22 cellular contexts compared by ENCODE assay signal in the genomic region with DNA sequence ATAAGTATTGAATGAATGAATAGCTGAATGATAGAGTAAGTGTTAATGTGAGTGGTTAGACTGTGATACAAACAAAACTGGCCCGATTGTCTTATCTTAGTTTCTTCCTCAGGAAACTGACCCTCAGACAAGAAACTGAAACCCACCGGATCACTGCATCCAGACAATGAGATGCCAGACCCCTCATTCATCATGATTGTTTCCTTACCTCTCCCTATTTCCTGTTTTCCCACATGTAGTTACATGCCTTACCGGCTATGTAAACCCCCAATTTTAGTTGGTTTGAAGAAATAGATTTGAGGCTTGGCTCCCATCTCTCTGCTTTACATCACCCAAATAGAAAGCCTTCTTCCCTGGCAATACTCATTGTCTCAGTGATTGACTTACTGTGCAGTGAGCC.
DNase-seq lines count a peak whose midpoint lies in the region; ATAC-seq, FAIRE-seq and TF ChIP-seq lines count a peak whose summit lies in the region.
"Had no signal": no experiment of that assay in that cellular context is flagged by ENCODE, and none has a peak within 500 bp of the region (broad histone marks: within the 10 kb centered on the region; RNA-seq: fewer than 3 reads in every experiment).

No MANE protein-coding gene starts in this region.

- H3K27ac ChIP-seq in mesenchymal stem cell (ENCODE audit: low read length, poor library complexity, severe bottlenecking) (no peak overlapping the region), pancreas (no peak overlapping the region)
- H3K27ac ChIP-seq: A549 had no signal

- ATAC-seq in HG03095 (IDR thresholded peaks at IDR 0.05; ENCODE audit: unreplicated experiment) (no peak), pancreas (no peak)
- ATAC-seq: A549, HCT116, PC-3 had no signal

- peak overlapping the region; percentile 5 for H2BK120ac ChIP-seq in mesenchymal stem cell (ENCODE audit: low read depth, low read length)

- FAIRE-seq in D721Med (lab: Jason Lieb, UNC) (no peak), pancreas (lab: Jason Lieb, UNC) (no peak)
- FAIRE-seq: A549, GM18507 had no signal

- H3K14ac ChIP-seq in mesenchymal stem cell (ENCODE audit: low read length in 2 of 2): no peak overlapping the region

- H3K4me3 ChIP-seq in mesenchymal stem cell (ENCODE audit: insufficient read depth in 1 of 2, low read depth in 1 of 2, low read length in 2 of 2) (no peak overlapping the region), pancreas (no peak overlapping the region)
- H3K4me3 ChIP-seq: A549, MG63 had no signal

- H3K79me1 ChIP-seq in mesenchymal stem cell (replicated peaks; ENCODE audit: low read length, poor library complexity, severe bottlenecking): no peaks in the 10 kb centered on the region

- no peak for TF ChIP-seq CTCF in D721Med (IDR thresholded peaks at IDR 0.05; ENCODE audit: insufficient read depth, missing control alignments)
- TF ChIP-seq CTCF in pancreas (IDR thresholded peaks at IDR 0.05): no peak

- no peak overlapping the region for H2AFZ ChIP-seq in mesenchymal stem cell (ENCODE audit: low read depth, low read length)

- no peak overlapping the region for H3K4ac ChIP-seq in mesenchymal stem cell (ENCODE audit: low read depth in 1 of 2, low read length in 2 of 2)

- H3K36me3 ChIP-seq in mesenchymal stem cell (ENCODE audit: control insufficient read depth in 1 of 2, insufficient read depth in 2 of 2, low read depth in 1 of 2, low read length in 2 of 2) (no peaks in the 10 kb centered on the region), pancreas (no peaks in the 10 kb centered on the region)
- H3K36me3 ChIP-seq: MG63 had no signal

- H2BK5ac ChIP-seq in mesenchymal stem cell (ENCODE audit: low read depth, low read length, poor library complexity, severe bottlenecking): no peak overlapping the region

- H3K23ac ChIP-seq in mesenchymal stem cell (ENCODE audit: low read length in 2 of 2): no peak overlapping the region

- H4K8ac ChIP-seq in mesenchymal stem cell (ENCODE audit: low read length): no peak overlapping the region

- H3K4me2 ChIP-seq in mesenchymal stem cell (ENCODE audit: low read length, poor library complexity, severe bottlenecking): no peak overlapping the region
- H3K4me2 ChIP-seq: A549 had no signal

- intact Hi-C loops in pancreas (cut with DNase I): no loop called here

- H2AK5ac ChIP-seq in mesenchymal stem cell (ENCODE audit: low read length, severe bottlenecking): no peak overlapping the region

- H4K91ac ChIP-seq in mesenchymal stem cell (ENCODE audit: low read length): no peak overlapping the region

- no peak overlapping the region for H3K18ac ChIP-seq in mesenchymal stem cell (ENCODE audit: low read depth in 1 of 2, low read length in 2 of 2)

- H3K27me3 ChIP-seq in mesenchymal stem cell (ENCODE audit: control insufficient read depth in 1 of 2, insufficient read depth in 1 of 2, low read length in 2 of 2) (no peaks in the 10 kb centered on the region), pancreas (no peaks in the 10 kb centered on the region)
- H3K27me3 ChIP-seq: MG63 had no signal

- TF ChIP-seq EP300 in Ishikawa (IDR thresholded peaks at IDR 0.05; ENCODE audit: borderline replicate concordance): peak; percentile 90

- H3K9me3 ChIP-seq in mesenchymal stem cell (ENCODE audit: control insufficient read depth, low read length) (no peaks in the 10 kb centered on the region), pancreas (no peaks in the 10 kb centered on the region)
- H3K9me3 ChIP-seq: A549, MG63 had no signal

- H3K9ac ChIP-seq in mesenchymal stem cell (ENCODE audit: low read length): no peak overlapping the region

- no peaks in the 10 kb centered on the region for H3K4me1 ChIP-seq in mesenchymal stem cell (ENCODE audit: control insufficient read depth, insufficient read depth, low read depth, low read length)
- H3K4me1 ChIP-seq in pancreas: no peaks in the 10 kb centered on the region
- H3K4me1 ChIP-seq: A549 had no signal

- no peak overlapping the region for H2BK15ac ChIP-seq in mesenchymal stem cell (ENCODE audit: low read depth, poor library complexity, severe bottlenecking)

- no peak for TF ChIP-seq RAD21 in Ishikawa (IDR thresholded peaks at IDR 0.05; ENCODE audit: low read depth)

- DNase-seq in dermis blood vessel endothelial cell (peak; percentile 1), mesenchymal stem cell (no peak), retina (peak; percentile 28), D721Med (ENCODE audit: insufficient read length, low spot score) (no peak), pancreas (no peak), GM03348 (ENCODE audit: low spot score) (no peak)
- DNase-seq: CD4-positive, CD25-positive, alpha-beta regulatory T cell; DMS79; Kasumi-1; MG63; NCI-H1417; NCI-H1694 treated with DMSO at 0.1 percent for 48 hours; NCI-H2081 treated with DMSO at 0.1 percent for 48 hours; NCI-H2171 treated with DMSO at 0.1 percent for 48 hours; NCI-H524 treated with DMSO at 0.1 percent for 48 hours; PC-3; Right ventricle myocardium superior had no signal

- no peak overlapping the region for H2BK12ac ChIP-seq in mesenchymal stem cell (ENCODE audit: low read length in 2 of 2)

- 0% methylated on average over 2 of the region's 3 CpGs for WGBS in mesenchymal stem cell
- WGBS in pancreas, 2 donors: 41 to 58% methylated on average over 3 of the region's 3 CpGs

TF ChIP-seq in Ishikawa, 13 proteins besides CTCF, POLR2A, EP300 and RAD21:
- TF ChIP-seq TEAD4 (IDR thresholded peaks at IDR 0.05) (peak; percentile 73), FOXM1 (IDR thresholded peaks at IDR 0.05; ENCODE audit: borderline replicate concordance, low read depth) (peak; percentile 83), CEBPB (IDR thresholded peaks at IDR 0.05) (no peak), MAX (IDR thresholded peaks at IDR 0.05) (no peak), EGR1 (IDR thresholded peaks at IDR 0.05) (no peak), TAF1 (IDR thresholded peaks at IDR 0.05; ENCODE audit: low read depth) (no peak), CREB1 (IDR thresholded peaks at IDR 0.05; ENCODE audit: low read depth) (no peak), ZBTB7A (IDR thresholded peaks at IDR 0.05; ENCODE audit: low read depth) (no peak), TCF12 (IDR thresholded peaks at IDR 0.05; ENCODE audit: low read depth) (peak; percentile 82), YY1 (IDR thresholded peaks at IDR 0.05; ENCODE audit: low read depth) (no peak), NFIC (IDR thresholded peaks at IDR 0.05) (peak; percentile 56)
- TF ChIP-seq, protein P1, sequence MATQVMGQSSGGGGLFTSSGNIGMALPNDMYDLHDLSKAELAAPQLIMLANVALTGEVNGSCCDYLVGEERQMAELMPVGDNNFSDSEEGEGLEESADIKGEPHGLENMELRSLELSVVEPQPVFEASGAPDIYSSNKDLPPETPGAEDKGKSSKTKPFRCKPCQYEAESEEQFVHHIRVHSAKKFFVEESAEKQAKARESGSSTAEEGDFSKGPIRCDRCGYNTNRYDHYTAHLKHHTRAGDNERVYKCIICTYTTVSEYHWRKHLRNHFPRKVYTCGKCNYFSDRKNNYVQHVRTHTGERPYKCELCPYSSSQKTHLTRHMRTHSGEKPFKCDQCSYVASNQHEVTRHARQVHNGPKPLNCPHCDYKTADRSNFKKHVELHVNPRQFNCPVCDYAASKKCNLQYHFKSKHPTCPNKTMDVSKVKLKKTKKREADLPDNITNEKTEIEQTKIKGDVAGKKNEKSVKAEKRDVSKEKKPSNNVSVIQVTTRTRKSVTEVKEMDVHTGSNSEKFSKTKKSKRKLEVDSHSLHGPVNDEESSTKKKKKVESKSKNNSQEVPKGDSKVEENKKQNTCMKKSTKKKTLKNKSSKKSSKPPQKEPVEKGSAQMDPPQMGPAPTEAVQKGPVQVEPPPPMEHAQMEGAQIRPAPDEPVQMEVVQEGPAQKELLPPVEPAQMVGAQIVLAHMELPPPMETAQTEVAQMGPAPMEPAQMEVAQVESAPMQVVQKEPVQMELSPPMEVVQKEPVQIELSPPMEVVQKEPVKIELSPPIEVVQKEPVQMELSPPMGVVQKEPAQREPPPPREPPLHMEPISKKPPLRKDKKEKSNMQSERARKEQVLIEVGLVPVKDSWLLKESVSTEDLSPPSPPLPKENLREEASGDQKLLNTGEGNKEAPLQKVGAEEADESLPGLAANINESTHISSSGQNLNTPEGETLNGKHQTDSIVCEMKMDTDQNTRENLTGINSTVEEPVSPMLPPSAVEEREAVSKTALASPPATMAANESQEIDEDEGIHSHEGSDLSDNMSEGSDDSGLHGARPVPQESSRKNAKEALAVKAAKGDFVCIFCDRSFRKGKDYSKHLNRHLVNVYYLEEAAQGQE (IDR thresholded peaks at IDR 0.05; ENCODE audit: low read depth): no peak
- TF ChIP-seq, protein P2, sequence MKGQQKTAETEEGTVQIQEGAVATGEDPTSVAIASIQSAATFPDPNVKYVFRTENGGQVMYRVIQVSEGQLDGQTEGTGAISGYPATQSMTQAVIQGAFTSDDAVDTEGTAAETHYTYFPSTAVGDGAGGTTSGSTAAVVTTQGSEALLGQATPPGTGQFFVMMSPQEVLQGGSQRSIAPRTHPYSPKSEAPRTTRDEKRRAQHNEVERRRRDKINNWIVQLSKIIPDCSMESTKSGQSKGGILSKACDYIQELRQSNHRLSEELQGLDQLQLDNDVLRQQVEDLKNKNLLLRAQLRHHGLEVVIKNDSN (IDR thresholded peaks at IDR 0.05): no peak
TF ChIP-seq in Ishikawa: peak in this region for 4.

Comparison
In these comparisons a context has a peak if more than half of its experiments do, and no peak if none do; other contexts are left out.
1. DNase-seq: peak in dermis blood vessel endothelial cell (single experiment) and retina (single experiment); none in mesenchymal stem cell (single experiment), D721Med (single experiment), pancreas (0 of 6) and GM03348 (single experiment).